Comparison of ENCODE assay signal across 21 cellular contexts in genomic region chr9:129635099-129635803, GRCh38. TPM values are rescaled to one million over a fixed set of nuclear protein-coding genes. Genes with fewer than 3 reads are reported as not detected.
DNase-seq lines count a peak whose midpoint lies in the region; ATAC-seq, FAIRE-seq and TF ChIP-seq lines count a peak whose summit lies in the region.
"Had no signal": no experiment of that assay in that cellular context is flagged by ENCODE, and none has a peak within 500 bp of the region (broad histone marks: within the 10 kb centered on the region; RNA-seq: fewer than 3 reads in every experiment).

No MANE protein-coding gene starts in this region.

- H3K36me3 ChIP-seq in HepG2 (replicated peaks in 1 of 2; ENCODE audit: control insufficient read depth in 1 of 2, insufficient read depth in 2 of 2, low read length in 2 of 2): peaks cover 49 to 85% of the 10 kb centered on the region in 2 experiments; a peak in 4 of 5 replicates
- H3K36me3 ChIP-seq in right lobe of liver: peaks cover 0 to 67% (median 31%) of the 10 kb centered on the region in 4 donors
- peaks cover 71% of the 10 kb centered on the region for H3K36me3 ChIP-seq in osteoblast (ENCODE audit: insufficient read depth, low read length)

- H3K36me3 Mint-ChIP-seq in dendritic cell treated with granulocyte-macrophage colony-stimulating factor and Interleukin-4, amounts not matched to agents 40 ng/mL and 50 ng/mL, for 4 days (ENCODE audit: low read depth): peaks cover 100% of the 10 kb centered on the region

- POLR2A ChIA-PET in HepG2 (lab: Yijun Ruan, JAX): interaction anchor here (0.9 kb wide), 1 partner anchor 9 kb away, joined by 3 read pairs; the partner anchor contains the start of gene NTMT1

- no peak overlapping the region for H3K27ac ChIP-seq in HepG2 (ENCODE audit: extremely low read length, insufficient read depth, low read length)
- H3K27ac ChIP-seq in right lobe of liver: no peak overlapping the region
- H3K27ac ChIP-seq in HL-60 (replicated peaks): peak overlapping the region; percentile 50
- H3K27ac ChIP-seq in osteoblast (ENCODE audit: low read depth, low read length): no peak overlapping the region

- peaks cover 23% of the 10 kb centered on the region for H4K20me1 ChIP-seq in HepG2 (ENCODE audit: insufficient read depth, low read length)
- peaks cover 74% of the 10 kb centered on the region for H4K20me1 ChIP-seq in osteoblast (ENCODE audit: insufficient read depth, low read length)

- CTCF ChIA-PET in HepG2 (lab: Yijun Ruan, JAX; ENCODE audit: low intra/inter-chr PET ratio, low total read pairs): no interaction called here

- TF ChIP-seq CTCF in HepG2 (CRISPR knock-in tag; IDR thresholded peaks at IDR 0.05) (no peak), right lobe of liver (IDR thresholded peaks at IDR 0.05) (no peak), HL-60 (IDR thresholded peaks at IDR 0.05; ENCODE audit: insufficient read depth, low read length) (no peak), osteoblast (IDR thresholded peaks at IDR 0.05; ENCODE audit: extremely low read depth, low read depth, low read length) (no peak)

- H3K4me1 Mint-ChIP-seq in dendritic cell treated with granulocyte-macrophage colony-stimulating factor and Interleukin-4, amounts not matched to agents 40 ng/mL and 50 ng/mL, for 4 days (ENCODE audit: low read depth): peaks cover 64% of the 10 kb centered on the region

- intact Hi-C loops in HepG2 (cut with micrococcal nuclease; ENCODE audit: unreplicated experiment): no loop called here
- intact Hi-C loops in right lobe of liver (cut with DNase I): no loop called here
- intact Hi-C loops in dendritic cell treated with granulocyte-macrophage colony-stimulating factor and Interleukin-4, amounts not matched to agents 40 ng/mL and 50 ng/mL, for 4 days (cut with micrococcal nuclease): no loop called here

- no peak for TF ChIP-seq RAD21 in HepG2 (CRISPR knock-in tag; IDR thresholded peaks at IDR 0.05)

- no peak overlapping the region for H3K4me3 Mint-ChIP-seq in dendritic cell treated with granulocyte-macrophage colony-stimulating factor and Interleukin-4, amounts not matched to agents 40 ng/mL and 50 ng/mL, for 4 days
- H3K4me3 Mint-ChIP-seq: CD14-positive monocyte had no signal

- no TSS peak for BruUV-seq in HepG2 (replicated peaks; lab: Mats Ljungman, UMichigan)

- ATAC-seq in HepG2 (no peak), right lobe of liver (no peak), HG03159 (IDR thresholded peaks at IDR 0.05; ENCODE audit: unreplicated experiment) (no peak), HG03039 (IDR thresholded peaks at IDR 0.05; ENCODE audit: unreplicated experiment) (no peak)
- ATAC-seq: Panc1 had no signal

- H3K4me2 ChIP-seq in HepG2 (ENCODE audit: low read depth, low read length): no peak overlapping the region
- H3K4me2 ChIP-seq in osteoblast (ENCODE audit: insufficient read depth, low read length): no peak overlapping the region

- H3K4me1 ChIP-seq in HepG2 (ENCODE audit: insufficient read depth, low read length): peaks cover 13% of the 10 kb centered on the region
- H3K4me1 ChIP-seq in right lobe of liver: peaks cover 0 to 12% (median 3%) of the 10 kb centered on the region in 4 donors
- peaks cover 31% of the 10 kb centered on the region for H3K4me1 ChIP-seq in osteoblast (ENCODE audit: insufficient read depth, low read length)
- H3K4me1 ChIP-seq: Caco-2 had no signal

- TF ChIP-seq POLR2A in HepG2 (IDR thresholded peaks at IDR 0.05; ENCODE audit: insufficient read depth in 1 of 2, low read depth in 2 of 2, low read length in 2 of 2) (no peak), right lobe of liver (IDR thresholded peaks at IDR 0.05) (no peak)

- no peaks in the 10 kb centered on the region for H3K27me3 Mint-ChIP-seq in dendritic cell treated with granulocyte-macrophage colony-stimulating factor and Interleukin-4, amounts not matched to agents 40 ng/mL and 50 ng/mL, for 4 days

- H2AFZ ChIP-seq in HepG2 (ENCODE audit: low read length) (no peak overlapping the region), osteoblast (ENCODE audit: low read length) (no peak overlapping the region)

- TF ChIP-seq EP300 in HepG2 (IDR thresholded peaks at IDR 0.05; ENCODE audit: low read depth in 2 of 2, low read length in 2 of 2) (no peak), HepG2 (CRISPR knock-in tag; IDR thresholded peaks at IDR 0.05; ENCODE audit: borderline replicate concordance) (no peak)

- DNase-seq in HepG2 (ENCODE audit: low spot score): no peak
- DNase-seq in right lobe of liver: no peak
- no peak for DNase-seq in HL-60 (ENCODE audit: low read depth in 1 of 2, low spot score in 1 of 2)
- DNase-seq in osteoblast (ENCODE audit: insufficient read length, low spot score, missing footprints): no peak
- DNase-seq: Caco-2, DMS153, EL, H7, KG1, NCI-H1048, NCI-H146, NCI-H2081 treated with DMSO at 0.1 percent for 48 hours, NCI-H510A treated with DMSO at 0.1 percent for 48 hours, SHP77 had no signal

- H3K27ac Mint-ChIP-seq in dendritic cell treated with granulocyte-macrophage colony-stimulating factor and Interleukin-4, amounts not matched to agents 40 ng/mL and 50 ng/mL, for 4 days: peak overlapping the region; percentile 21

- H3K9me3 Mint-ChIP-seq in dendritic cell treated with granulocyte-macrophage colony-stimulating factor and Interleukin-4, amounts not matched to agents 40 ng/mL and 50 ng/mL, for 4 days: no peaks in the 10 kb centered on the region
- H3K9me3 Mint-ChIP-seq: CD14-positive monocyte had no signal

- H3K79me2 ChIP-seq in HepG2 (ENCODE audit: insufficient read depth, low read length): peaks cover 38% of the 10 kb centered on the region
- peaks cover 94% of the 10 kb centered on the region for H3K79me2 ChIP-seq in osteoblast (ENCODE audit: insufficient read depth, low read length)

- H3K27me3 ChIP-seq in HepG2 (ENCODE audit: control insufficient read depth in 1 of 2, insufficient read depth in 2 of 2, low read length in 2 of 2) (no peaks in the 10 kb centered on the region), right lobe of liver (no peaks in the 10 kb centered on the region), HL-60 (ENCODE audit: insufficient read depth, poor library complexity, severe bottlenecking) (no peaks in the 10 kb centered on the region), osteoblast (ENCODE audit: insufficient read depth, low read length) (no peaks in the 10 kb centered on the region)

- FAIRE-seq in HepG2 (lab: Jason Lieb, UNC): no peak
- FAIRE-seq: GM19239 had no signal

- H3K4me3 ChIP-seq in HepG2 (replicated peaks in 1 of 3; ENCODE audit: insufficient read depth in 1 of 3, low read depth in 2 of 3, low read length in 3 of 3): no peak overlapping the region
- no peak overlapping the region for H3K4me3 ChIP-seq in right lobe of liver
- H3K4me3 ChIP-seq in HL-60 (replicated peaks; ENCODE audit: insufficient read depth, low read length): no peak overlapping the region
- no peak overlapping the region for H3K4me3 ChIP-seq in osteoblast (ENCODE audit: insufficient read depth, low read length)

- 96% methylated on average over 20 of the region's 33 CpGs for WGBS in HepG2 (ENCODE audit: low lambda C conversion rate)
- WGBS in right lobe of liver (ENCODE audit: insufficient coverage, low coverage, low lambda C conversion rate, missing lambda C conversion rate): 100% methylated on average over 1 of the region's 33 CpGs

- in situ Hi-C loops in HepG2 (cut with HindIII; ENCODE audit: extremely low pct_ligation_motif_present, low pct_unique_long_range_greater_than_20kb): no loop called here

- H3K9ac ChIP-seq in HepG2 (ENCODE audit: insufficient read depth, low read depth, low read length): no peak overlapping the region

- H3K9me3 ChIP-seq in HepG2 (ENCODE audit: low read length) (no peaks in the 10 kb centered on the region), right lobe of liver (no peaks in the 10 kb centered on the region), osteoblast (ENCODE audit: low read depth, low read length) (no peaks in the 10 kb centered on the region)
- H3K9me3 ChIP-seq: Caco-2 had no signal

RNA-seq across cellular contexts. Expression of gene ASB6, which starts 6.7 kb away (rescaled TPM):
- total RNA-seq in HepG2 (2016; rRNA removed; fragmentation: Illumina TruSeq; extraction: Trizol) (8.2 and 8.3 TPM in 2 replicates), right lobe of liver (1 to 10 TPM; 4.5 to 9.5 (median 5.4) TPM), osteoblast (21.0 and 23.9 TPM in 2 replicates)
- 1.6 and 1.8 TPM in 2 replicates for total RNA-seq in HepG2 (2016; cell fraction: cytosol; rRNA removed; fragmentation: Illumina TruSeq; extraction: Trizol; ENCODE audit: low read depth)
- total RNA-seq in HepG2 (2016; cell fraction: insoluble cytoplasmic fraction; rRNA removed; fragmentation: Illumina TruSeq; extraction: Trizol): 6.6 and 9.5 TPM in 2 replicates
- 5.0 and 6.5 TPM in 2 replicates for total RNA-seq in HepG2 (2016; cell fraction: membrane; rRNA removed; fragmentation: Illumina TruSeq; extraction: Trizol)
- 7.3 TPM in 2 replicates for total RNA-seq in HepG2 (2016; cell fraction: nucleus; rRNA removed; fragmentation: Illumina TruSeq; extraction: Trizol)
- polyA plus RNA-seq in HepG2 (2011; rRNA removed): 8.4 and 10.8 TPM in 2 replicates
- polyA plus RNA-seq in HepG2 (2011; cell fraction: cytosol; rRNA removed): 6.1 and 7.8 TPM in 2 replicates
- 22.8 and 23.1 TPM in 2 replicates for polyA plus RNA-seq in HepG2 (2011; cell fraction: nucleus; rRNA removed)
- 4.2 and 5.8 TPM in 2 replicates for polyA plus RNA-seq in HepG2 (2012)
- polyA plus RNA-seq in HepG2 (2016; cell fraction: cytosol; fragmentation: Illumina TruSeq; extraction: Trizol; ENCODE audit: low read depth): 1.0 and 1.8 TPM in 2 replicates
- 7.0 and 8.8 TPM in 2 replicates for polyA plus RNA-seq in HepG2 (2016; cell fraction: insoluble cytoplasmic fraction; fragmentation: Illumina TruSeq; extraction: Trizol; ENCODE audit: low read depth)
- polyA plus RNA-seq in HepG2 (2016; cell fraction: membrane; fragmentation: Illumina TruSeq; extraction: Trizol; ENCODE audit: low read depth): 3.2 TPM in 2 replicates
- 17.2 and 17.7 TPM in 2 replicates for polyA plus RNA-seq in HepG2 (2016; cell fraction: nucleus; fragmentation: Illumina TruSeq; extraction: Trizol; ENCODE audit: insufficient read depth, low read depth)
- 10.0 and 29.3 TPM in 2 replicates for polyA minus RNA-seq in HepG2 (2011; rRNA and poly(A)+ RNA removed; ENCODE audit: low replicate concordance)
- polyA minus RNA-seq in HepG2 (2011; cell fraction: cytosol; rRNA and poly(A)+ RNA removed): 2.7 and 3.2 TPM in 2 replicates
- 5.0 and 5.6 TPM in 2 replicates for polyA minus RNA-seq in HepG2 (2011; cell fraction: nucleus; rRNA and poly(A)+ RNA removed)

RNA-seq across cellular contexts. Expression of gene NTMT1, which starts 9.3 kb away (rescaled TPM):
- total RNA-seq in HepG2 (2016; rRNA removed; fragmentation: Illumina TruSeq; extraction: Trizol) (51.0 and 53.8 TPM in 2 replicates), right lobe of liver (10 to 100 TPM; 15.6 to 28.3 (median 20.7) TPM), osteoblast (26.4 and 28.6 TPM in 2 replicates)
- total RNA-seq in HepG2 (2016; cell fraction: cytosol; rRNA removed; fragmentation: Illumina TruSeq; extraction: Trizol; ENCODE audit: low read depth): 18.8 and 21.6 TPM in 2 replicates
- total RNA-seq in HepG2 (2016; cell fraction: insoluble cytoplasmic fraction; rRNA removed; fragmentation: Illumina TruSeq; extraction: Trizol): 51.4 and 52.7 TPM in 2 replicates
- 27.5 and 28.2 TPM in 2 replicates for total RNA-seq in HepG2 (2016; cell fraction: membrane; rRNA removed; fragmentation: Illumina TruSeq; extraction: Trizol)
- 24.5 and 26.0 TPM in 2 replicates for total RNA-seq in HepG2 (2016; cell fraction: nucleus; rRNA removed; fragmentation: Illumina TruSeq; extraction: Trizol)
- polyA plus RNA-seq in HepG2 (2011; rRNA removed): 49.1 and 52.7 TPM in 2 replicates
- 51.6 and 54.5 TPM in 2 replicates for polyA plus RNA-seq in HepG2 (2011; cell fraction: cytosol; rRNA removed)
- polyA plus RNA-seq in HepG2 (2011; cell fraction: nucleus; rRNA removed): 33.4 and 35.2 TPM in 2 replicates
- 25.7 and 35.9 TPM in 2 replicates for polyA plus RNA-seq in HepG2 (2012)
- 25.5 and 33.2 TPM in 2 replicates for polyA plus RNA-seq in HepG2 (2016; cell fraction: cytosol; fragmentation: Illumina TruSeq; extraction: Trizol; ENCODE audit: low read depth)
- 70.9 and 81.2 TPM in 2 replicates for polyA plus RNA-seq in HepG2 (2016; cell fraction: insoluble cytoplasmic fraction; fragmentation: Illumina TruSeq; extraction: Trizol; ENCODE audit: low read depth)
- 24.8 and 34.0 TPM in 2 replicates for polyA plus RNA-seq in HepG2 (2016; cell fraction: membrane; fragmentation: Illumina TruSeq; extraction: Trizol; ENCODE audit: low read depth)
- 54.6 and 61.5 TPM in 2 replicates for polyA plus RNA-seq in HepG2 (2016; cell fraction: nucleus; fragmentation: Illumina TruSeq; extraction: Trizol; ENCODE audit: insufficient read depth, low read depth)
- polyA minus RNA-seq in HepG2 (2011; rRNA and poly(A)+ RNA removed; ENCODE audit: low replicate concordance): 26.8 and 119 TPM in 2 replicates
- polyA minus RNA-seq in HepG2 (2011; cell fraction: cytosol; rRNA and poly(A)+ RNA removed): 14.8 and 17.0 TPM in 2 replicates
- polyA minus RNA-seq in HepG2 (2011; cell fraction: nucleus; rRNA and poly(A)+ RNA removed): 15.9 and 18.4 TPM in 2 replicates

RNA-seq across cellular contexts. Expression of gene C9orf50, which starts 14.3 kb away (rescaled TPM):
- total RNA-seq in HepG2 (2016; rRNA removed; fragmentation: Illumina TruSeq; extraction: Trizol) (not detected in 2 replicates), right lobe of liver (not detected), osteoblast (under 0.01 and 0.36 TPM in 2 replicates)
- total RNA-seq in HepG2 (2016; cell fraction: cytosol; rRNA removed; fragmentation: Illumina TruSeq; extraction: Trizol; ENCODE audit: low read depth): not detected in 2 replicates
- not detected in 2 replicates for total RNA-seq in HepG2 (2016; cell fraction: insoluble cytoplasmic fraction; rRNA removed; fragmentation: Illumina TruSeq; extraction: Trizol)
- not detected in 2 replicates for total RNA-seq in HepG2 (2016; cell fraction: membrane; rRNA removed; fragmentation: Illumina TruSeq; extraction: Trizol)
- not detected in 2 replicates for total RNA-seq in HepG2 (2016; cell fraction: nucleus; rRNA removed; fragmentation: Illumina TruSeq; extraction: Trizol)
- polyA plus RNA-seq in HepG2 (2011; rRNA removed): not detected in 2 replicates
- not detected in 2 replicates for polyA plus RNA-seq in HepG2 (2011; cell fraction: cytosol; rRNA removed)
- 0.10 TPM in 1 of 2 replicates, not detected in the other for polyA plus RNA-seq in HepG2 (2011; cell fraction: nucleus; rRNA removed)
- polyA plus RNA-seq in HepG2 (2012): not detected in 2 replicates
- polyA plus RNA-seq in HepG2 (2016; cell fraction: cytosol; fragmentation: Illumina TruSeq; extraction: Trizol; ENCODE audit: low read depth): not detected in 2 replicates
- polyA plus RNA-seq in HepG2 (2016; cell fraction: insoluble cytoplasmic fraction; fragmentation: Illumina TruSeq; extraction: Trizol; ENCODE audit: low read depth): not detected in 2 replicates
- polyA plus RNA-seq in HepG2 (2016; cell fraction: membrane; fragmentation: Illumina TruSeq; extraction: Trizol; ENCODE audit: low read depth): not detected in 2 replicates
- polyA plus RNA-seq in HepG2 (2016; cell fraction: nucleus; fragmentation: Illumina TruSeq; extraction: Trizol; ENCODE audit: insufficient read depth, low read depth): not detected in 2 replicates
- not detected in 2 replicates for polyA minus RNA-seq in HepG2 (2011; rRNA and poly(A)+ RNA removed; ENCODE audit: low replicate concordance)
- polyA minus RNA-seq in HepG2 (2011; cell fraction: cytosol; rRNA and poly(A)+ RNA removed): not detected in 2 replicates
- polyA minus RNA-seq in HepG2 (2011; cell fraction: nucleus; rRNA and poly(A)+ RNA removed): not detected in 2 replicates
- total RNA-seq: A673, Caco-2, H7 had no signal
- polyA plus RNA-seq: CD14-positive monocyte had no signal

RNA-seq across cellular contexts. Expression of gene PRRX2, which starts 30.2 kb away (rescaled TPM):
- total RNA-seq in HepG2 (2016; rRNA removed; fragmentation: Illumina TruSeq; extraction: Trizol): not detected in 2 replicates
- total RNA-seq in HepG2 (2016; cell fraction: cytosol; rRNA removed; fragmentation: Illumina TruSeq; extraction: Trizol; ENCODE audit: low read depth): not detected in 2 replicates
- not detected in 2 replicates for total RNA-seq in HepG2 (2016; cell fraction: insoluble cytoplasmic fraction; rRNA removed; fragmentation: Illumina TruSeq; extraction: Trizol)
- total RNA-seq in HepG2 (2016; cell fraction: membrane; rRNA removed; fragmentation: Illumina TruSeq; extraction: Trizol): not detected in 2 replicates
- total RNA-seq in HepG2 (2016; cell fraction: nucleus; rRNA removed; fragmentation: Illumina TruSeq; extraction: Trizol): not detected in 2 replicates
- 0.05 TPM in 1 of 2 replicates, not detected in the other for polyA plus RNA-seq in HepG2 (2011; rRNA removed)
- not detected in 2 replicates for polyA plus RNA-seq in HepG2 (2011; cell fraction: cytosol; rRNA removed)
- not detected in 2 replicates for polyA plus RNA-seq in HepG2 (2011; cell fraction: nucleus; rRNA removed)
- not detected in 2 replicates for polyA plus RNA-seq in HepG2 (2012)
- not detected in 2 replicates for polyA plus RNA-seq in HepG2 (2016; cell fraction: cytosol; fragmentation: Illumina TruSeq; extraction: Trizol; ENCODE audit: low read depth)
- not detected in 2 replicates for polyA plus RNA-seq in HepG2 (2016; cell fraction: insoluble cytoplasmic fraction; fragmentation: Illumina TruSeq; extraction: Trizol; ENCODE audit: low read depth)
- polyA plus RNA-seq in HepG2 (2016; cell fraction: membrane; fragmentation: Illumina TruSeq; extraction: Trizol; ENCODE audit: low read depth): not detected in 2 replicates
- polyA plus RNA-seq in HepG2 (2016; cell fraction: nucleus; fragmentation: Illumina TruSeq; extraction: Trizol; ENCODE audit: insufficient read depth, low read depth): not detected in 2 replicates
- polyA minus RNA-seq in HepG2 (2011; rRNA and poly(A)+ RNA removed; ENCODE audit: low replicate concordance): not detected in 2 replicates
- polyA minus RNA-seq in HepG2 (2011; cell fraction: cytosol; rRNA and poly(A)+ RNA removed): not detected in 2 replicates
- polyA minus RNA-seq in HepG2 (2011; cell fraction: nucleus; rRNA and poly(A)+ RNA removed): not detected in 2 replicates
- not detected for total RNA-seq in right lobe of liver
- 27.5 and 34.8 TPM in 2 replicates for total RNA-seq in osteoblast
- total RNA-seq: Caco-2 had no signal
- polyA plus RNA-seq: CD14-positive monocyte had no signal
